ENCODE assay signal across 18 cellular contexts in genomic region chr10:60495357-60495756, GRCh38.
DNase-seq lines count a peak whose midpoint lies in the region; ATAC-seq and TF ChIP-seq lines count a peak whose summit lies in the region.
"Had no signal": no experiment of that assay in that cellular context is flagged by ENCODE, and none has a peak within 500 bp of the region (broad histone marks: within the 10 kb centered on the region; RNA-seq: fewer than 3 reads in every experiment).

No MANE protein-coding gene starts in this region.

- DNase-seq in AG04449 (ENCODE audit: low read depth, low spot score) = no peak
- DNase-seq in HT1080 (ENCODE audit: low read depth) = peak; percentile 44
- DNase-seq in chondrocyte (ENCODE audit: low spot score) = no peak
- DNase-seq in medulla oblongata (ENCODE audit: extremely low spot score) = peak; percentile 33
- no peak for DNase-seq in CD8-positive, alpha-beta memory T cell
- no peak for DNase-seq in COLO668 (lab: John Stamatoyannopoulos, UW; ENCODE audit: unreplicated experiment)
- no peak for DNase-seq in activated naive CD4-positive, alpha-beta T cell treated with anti-CD3 and anti-CD28 coated beads, Interleukin-2, amount 50 U/mL, for 72 hours (ENCODE audit: low spot score in 2 of 2)
- DNase-seq: activated CD4-positive, alpha-beta T cell treated with anti-CD3 and anti-CD28 coated beads, Interleukin-2, amount 50 U/mL, for 1 hour; DMS153; NCI-H1092 treated with DMSO at 0.1 percent for 48 hours; NCI-H510A; stimulated activated CD4-positive, alpha-beta T cell treated with anti-CD3 and anti-CD28 coated beads, Interleukin-1b, Interleukin-23, amount 100 ng/mL, for 48 hours; stimulated activated CD8-positive, alpha-beta memory T cell treated with anti-CD3 and anti-CD28 coated beads, Interleukin-4, amount 100 ng/mL, for 48 hours; T-helper 17 cell; trophoblast cell had no signal

- peaks cover 19% of the 10 kb centered on the region for H3K4me1 Mint-ChIP-seq in chondrocyte (ENCODE audit: low read depth)
- peaks cover 0 to 18% (median 0%) of the 10 kb centered on the region in 3 donors for H3K4me1 Mint-ChIP-seq in CD8-positive, alpha-beta memory T cell

- ATAC-seq in activated naive CD4-positive, alpha-beta T cell treated with anti-CD3 and anti-CD28 coated beads, Interleukin-2, amount 50 U/mL, for 72 hours = no peak
- no peak for ATAC-seq in HG03139 (IDR thresholded peaks at IDR 0.05; ENCODE audit: unreplicated experiment)
- ATAC-seq: T-helper 17 cell had no signal

- POLR2A ChIA-PET in AG04449 (lab: Yijun Ruan, JAX) = no interaction called here
- POLR2A ChIA-PET in CD8-positive, alpha-beta memory T cell (lab: Charles Lee) = no interaction called here

- H3K36me3 Mint-ChIP-seq in chondrocyte (ENCODE audit: low read depth) = no peaks in the 10 kb centered on the region
- peaks cover 0 to 1% (median 0%) of the 10 kb centered on the region in 3 donors for H3K36me3 Mint-ChIP-seq in CD8-positive, alpha-beta memory T cell
- H3K36me3 Mint-ChIP-seq in activated naive CD4-positive, alpha-beta T cell treated with anti-CD3 and anti-CD28 coated beads, Interleukin-2, amount 50 U/mL, for 72 hours = peaks cover 0 to 6% of the 10 kb centered on the region in 2 donors

- peaks cover 1% of the 10 kb centered on the region for H3K27me3 Mint-ChIP-seq in chondrocyte (ENCODE audit: low read depth)
- no peaks in the 10 kb centered on the region for H3K27me3 Mint-ChIP-seq in CD8-positive, alpha-beta memory T cell
- H3K27me3 Mint-ChIP-seq: progenitor cell of endocrine pancreas, T-helper 17 cell had no signal

- H3K27ac ChIP-seq in CD8-positive, alpha-beta memory T cell (ENCODE audit: low read depth, low read length) = no peak overlapping the region

- CTCF ChIA-PET in AG04449 (lab: Yijun Ruan, JAX) = interaction anchor here (0.8 kb wide), 1 partner anchor 50 kb away, joined by 4 read pairs; no protein-coding TSS in a partner anchor
- CTCF ChIA-PET in CD8-positive, alpha-beta memory T cell (lab: Charles Lee) = no interaction called here

- no peak overlapping the region for H3K4me3 Mint-ChIP-seq in chondrocyte (ENCODE audit: unreplicated experiment)
- H3K4me3 Mint-ChIP-seq in CD8-positive, alpha-beta memory T cell = no peak overlapping the region
- H3K4me3 Mint-ChIP-seq: T-helper 17 cell had no signal

- TF ChIP-seq CTCF in AG04449 (IDR thresholded peaks at IDR 0.05; ENCODE audit: insufficient read depth, low read length, missing control alignments) (peak; percentile 1), chondrocyte (IDR thresholded peaks at IDR 0.05) (peak; percentile 28)

- H3K36me3 ChIP-seq in CD8-positive, alpha-beta memory T cell (ENCODE audit: insufficient read depth, low read length) = no peaks in the 10 kb centered on the region

- H3K9me3 ChIP-seq in CD8-positive, alpha-beta memory T cell (ENCODE audit: low read length) = no peaks in the 10 kb centered on the region

- no peaks in the 10 kb centered on the region for H3K27me3 ChIP-seq in CD8-positive, alpha-beta memory T cell (ENCODE audit: insufficient read depth, low read length, poor library complexity, severe bottlenecking)

- H3K4me1 ChIP-seq in CD8-positive, alpha-beta memory T cell (ENCODE audit: insufficient read depth, low read length) = no peaks in the 10 kb centered on the region

- H3K4me3 ChIP-seq in AG04449 (ENCODE audit: low read depth, low read length) = no peak overlapping the region
- H3K4me3 ChIP-seq in CD8-positive, alpha-beta memory T cell (ENCODE audit: low read length) = no peak overlapping the region

- H3K27ac Mint-ChIP-seq in chondrocyte (ENCODE audit: unreplicated experiment) = no peak overlapping the region
- no peak overlapping the region for H3K27ac Mint-ChIP-seq in CD8-positive, alpha-beta memory T cell
- H3K27ac Mint-ChIP-seq in activated naive CD4-positive, alpha-beta T cell treated with anti-CD3 and anti-CD28 coated beads, Interleukin-2, amount 50 U/mL, for 72 hours = no peak overlapping the region
- H3K27ac Mint-ChIP-seq: activated T-helper 2 cell treated with anti-CD3 and anti-CD28 coated beads, Interferon-gamma antibody, Interleukin-2, Interleukin-4, amounts not matched to agents 10 μg/mL and 5 μg/mL and 100 μg/mL, durations not matched to agents 14 hours and 24 hours and 36 hours; progenitor cell of endocrine pancreas; T-helper 17 cell had no signal

- H3K9me3 Mint-ChIP-seq in chondrocyte (ENCODE audit: low read depth) = peaks cover 8% of the 10 kb centered on the region
- H3K9me3 Mint-ChIP-seq in CD8-positive, alpha-beta memory T cell = no peaks in the 10 kb centered on the region
- H3K9me3 Mint-ChIP-seq in activated naive CD4-positive, alpha-beta T cell treated with anti-CD3 and anti-CD28 coated beads, Interleukin-2, amount 50 U/mL, for 72 hours = no peaks in the 10 kb centered on the region

Comparison
In these comparisons a context has a peak if more than half of its experiments do, and no peak if none do; other contexts are left out.
1. DNase-seq: peak in HT1080 (single experiment) and medulla oblongata (single experiment); none in AG04449 (single experiment), chondrocyte (single experiment), CD8-positive, alpha-beta memory T cell (0 of 5), COLO668 (single experiment) and activated naive CD4-positive, alpha-beta T cell treated with anti-CD3 and anti-CD28 coated beads, Interleukin-2, amount 50 U/mL, for 72 hours (0 of 2).